In the genomic region with DNA sequence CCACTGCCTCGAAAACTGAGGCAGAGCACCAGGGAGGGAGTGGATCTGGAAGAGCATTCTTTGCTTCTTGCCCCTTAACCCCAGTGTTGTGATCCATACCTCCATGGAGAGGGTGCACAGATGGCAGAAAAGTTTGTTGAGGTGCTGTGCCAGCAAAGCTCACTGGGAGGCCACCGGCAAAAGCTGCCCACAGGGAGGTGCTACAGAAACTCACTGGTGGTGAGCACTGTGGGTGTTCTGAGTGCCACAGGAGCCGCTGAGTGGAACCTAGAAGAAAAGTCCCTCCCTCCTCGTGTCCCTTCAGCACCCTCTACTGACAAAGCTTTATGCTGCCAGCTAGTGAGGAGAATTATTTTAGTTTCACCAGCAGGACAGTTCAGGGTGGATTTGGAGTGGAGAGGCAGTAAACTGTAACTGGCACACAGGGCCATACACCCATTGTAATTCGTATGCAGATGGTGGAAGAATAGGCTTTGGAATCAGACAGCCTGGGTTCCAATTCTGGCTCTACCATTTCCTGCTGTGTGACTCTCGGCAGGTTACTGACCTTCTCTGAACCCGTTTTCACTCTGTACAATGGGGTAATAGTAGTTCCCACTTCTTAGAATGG, we compare ENCODE assay signal across 8 cellular contexts.
DNase-seq lines count a peak whose midpoint lies in the region; ATAC-seq and TF ChIP-seq lines count a peak whose summit lies in the region.

No MANE protein-coding gene starts in this region.

- H3K27ac ChIP-seq in ovary, result no peak overlapping the region

- peaks cover 2% of the 10 kb centered on the region for H3K4me1 ChIP-seq in ovary (ENCODE audit: insufficient read depth)

- H3K27me3 ChIP-seq in ovary, result no peaks in the 10 kb centered on the region

- 49 to 50% (median 50%) methylated on average over 7 of the region's 7 CpGs for whole genome bisulfite sequencing in ovary, 3 donors

- H3K9me3 ChIP-seq in ovary, result no peaks in the 10 kb centered on the region

- TF ChIP-seq POLR2A in ovary (IDR thresholded peaks at IDR 0.05), result no peak

- H3K4me3 ChIP-seq in ovary, result no peak overlapping the region

- peak in 2 of 3 donors; percentile 17 to 32 for TF ChIP-seq CTCF in ovary (IDR thresholded peaks at IDR 0.05)

- ATAC-seq in GM18870 (IDR thresholded peaks at IDR 0.05; ENCODE audit: unreplicated experiment) (peak; percentile 59), HG03108 (IDR thresholded peaks at IDR 0.05; ENCODE audit: unreplicated experiment) (peak; percentile 51), HG02970 (IDR thresholded peaks at IDR 0.05; ENCODE audit: low FRiP score, unreplicated experiment) (no peak)

- TF ChIP-seq EP300 in ovary (IDR thresholded peaks at IDR 0.05), result no peak

- H3K36me3 ChIP-seq in ovary, result no peaks in the 10 kb centered on the region

- DNase-seq in C1 segment of cervical spinal cord (lab: John Stamatoyannopoulos, UW) (peak in 9 of 14 donors; percentile 5 to 50 (median 34)), NOMO-1 treated with dmso at 0.1 percent for 144 hours (lab: John Stamatoyannopoulos, UW; ENCODE audit: unreplicated experiment) (peak; percentile 64), fibroblast of the conjunctiva (ENCODE audit: low read depth) (peak; percentile 66), ovary (no peak)
- peak; percentile 43 for DNase-seq in activated T-cell treated with anti-CD3 and anti-CD28 coated beads, Interleukin-2, amount 50 U/mL, for 1 hour

- intact Hi-C loops in ovary (cut with DNase I), result no loop called here

Comparison
In these comparisons a context has a peak if more than half of its experiments do, and no peak if none do; other contexts are left out.
1. DNase-seq: peak in C1 segment of cervical spinal cord (9 of 14), NOMO-1 treated with dmso at 0.1 percent for 144 hours (single experiment), activated T-cell treated with anti-CD3 and anti-CD28 coated beads, Interleukin-2, amount 50 U/mL, for 1 hour (single experiment) and fibroblast of the conjunctiva (single experiment); none in ovary (0 of 5).